8 cellular contexts compared by ENCODE assay signal in the genomic region with DNA sequence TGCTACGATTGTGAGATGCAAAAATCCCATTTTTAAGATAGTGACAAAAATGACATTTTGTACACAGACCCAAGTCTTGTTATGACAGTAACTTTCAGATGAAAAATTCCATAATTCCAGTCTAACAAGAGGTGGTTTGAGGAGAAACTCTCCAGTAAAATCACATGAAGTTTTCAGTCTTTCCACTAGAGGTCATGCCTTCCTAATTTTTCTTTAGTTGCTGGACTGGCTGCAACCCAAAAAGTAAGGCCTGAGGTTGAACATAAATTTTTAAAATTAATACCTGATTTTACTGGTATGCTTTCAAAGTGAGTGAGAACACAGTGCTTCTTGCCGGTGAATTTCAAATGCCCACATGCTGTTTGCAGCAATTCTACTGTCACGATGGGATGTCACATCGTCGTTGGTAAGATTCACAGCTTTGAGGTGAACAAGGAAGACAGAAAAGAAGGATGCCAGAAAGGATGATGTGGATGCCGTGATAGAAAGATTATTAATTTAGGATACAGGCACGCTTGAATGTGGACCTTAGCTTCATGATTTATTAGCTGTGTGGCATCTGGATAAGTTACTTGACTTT.
DNase-seq lines count a peak whose midpoint lies in the region; ATAC-seq and TF ChIP-seq lines count a peak whose summit lies in the region.

No MANE protein-coding gene starts in this region.

- H3K9me3 ChIP-seq in SK-N-SH (no peaks in the 10 kb centered on the region), sigmoid colon (no peaks in the 10 kb centered on the region)

- TF ChIP-seq CTCF in SK-N-SH (IDR thresholded peaks at IDR 0.05) (peak; percentile 79), sigmoid colon (IDR thresholded peaks at IDR 0.05) (peak; percentile 23 to 77 (median 66))

- no peak for TF ChIP-seq POLR2A in sigmoid colon (IDR thresholded peaks at IDR 0.05)

- H3K4me3 ChIP-seq in SK-N-SH (ENCODE audit: low read depth in 2 of 2, low read length in 1 of 2): peak overlapping the region in 1 of 2 experiments; percentile 8; a peak in 1 of 4 replicates
- H3K4me3 ChIP-seq in sigmoid colon: no peak overlapping the region

- H3K4me1 ChIP-seq in SK-N-SH (ENCODE audit: control insufficient read depth in 1 of 2, insufficient read depth in 2 of 2, low read depth in 1 of 2, low read length in 1 of 2) (peaks cover 2 to 8% of the 10 kb centered on the region in 2 experiments; a peak in 2 of 4 replicates), sigmoid colon (peaks cover 0 to 26% (median 12%) of the 10 kb centered on the region in 4 donors)

- POLR2A ChIA-PET in SK-N-SH (lab: Yijun Ruan, JAX): no interaction called here

- H3K4me2 ChIP-seq in SK-N-SH: no peak overlapping the region

- H3K79me2 ChIP-seq in SK-N-SH (ENCODE audit: insufficient read depth): peaks cover 28% of the 10 kb centered on the region

- H4K20me1 ChIP-seq in SK-N-SH (ENCODE audit: insufficient read depth): peaks cover 9% of the 10 kb centered on the region; the same call in 1 of the 2 replicates

- 46% methylated on average over 7 of the region's 7 CpGs for WGBS in SK-N-SH (ENCODE audit: low lambda C conversion rate)
- 60 to 69% methylated on average over 7 of the region's 7 CpGs for WGBS in sigmoid colon, 2 donors

- H3K9me2 ChIP-seq in SK-N-SH: no peaks in the 10 kb centered on the region

- TF ChIP-seq RAD21 in SK-N-SH (IDR thresholded peaks at IDR 0.05; ENCODE audit: low read length): peak; percentile 93

- CTCF ChIA-PET in SK-N-SH (lab: Yijun Ruan, JAX): interaction anchor here (0.6 to 6.7 kb wide), 40 partner anchors 8 to 760 kb away, joined by 3 to 138 read pairs (median 4); partner anchors contain the start of gene MB21D2

- no peak overlapping the region for H2AFZ ChIP-seq in SK-N-SH (ENCODE audit: low read depth)

- intact Hi-C loops in sigmoid colon (cut with DNase I): loop anchor here (2.0 to 5.0 kb wide), 3 partner anchors 101 to 756 kb away; partner anchors contain the start of gene MB21D2

- H3K36me3 ChIP-seq in SK-N-SH (replicated peaks in 1 of 2; ENCODE audit: control insufficient read depth in 1 of 2, insufficient read depth in 2 of 2, low read length in 1 of 2): no peaks in the 10 kb centered on the region
- H3K36me3 ChIP-seq in sigmoid colon: no peaks in the 10 kb centered on the region

- ATAC-seq in HG03159 (IDR thresholded peaks at IDR 0.05; ENCODE audit: unreplicated experiment) (no peak), HG02642 (IDR thresholded peaks at IDR 0.05; ENCODE audit: poor library complexity, unreplicated experiment) (no peak)

- H3K9ac ChIP-seq in SK-N-SH: no peak overlapping the region

- H3K27ac ChIP-seq in SK-N-SH (ENCODE audit: low read depth in 2 of 2, low read length in 1 of 2): no peak overlapping the region
- no peak overlapping the region for H3K27ac ChIP-seq in sigmoid colon

- H3K27me3 ChIP-seq in SK-N-SH (ENCODE audit: insufficient read depth) (no peaks in the 10 kb centered on the region), sigmoid colon (no peaks in the 10 kb centered on the region)

- TF ChIP-seq EP300 in SK-N-SH (IDR thresholded peaks at IDR 0.05; ENCODE audit: borderline replicate concordance in 1 of 2, low read depth in 1 of 2, low read length in 1 of 2) (no peak), sigmoid colon (IDR thresholded peaks at IDR 0.05) (no peak)

- peaks cover 19% of the 10 kb centered on the region for H3F3A ChIP-seq in SK-N-SH (replicated peaks; ENCODE audit: insufficient read depth)

- peak; percentile 4 for DNase-seq in SHP77 treated with DMSO at 0.1 percent for 48 hours (lab: John Stamatoyannopoulos, UW)
- no peak for DNase-seq in SHP77 (lab: John Stamatoyannopoulos, UW)
- peak; percentile 60 for DNase-seq in NAMALWA (ENCODE audit: low spot score)
- DNase-seq in SK-N-SH: peak; percentile 41
- peak; percentile 82 for DNase-seq in fibroblast of peridontal ligament (ENCODE audit: extremely low read depth)
- no peak for DNase-seq in sigmoid colon

TF ChIP-seq in SK-N-SH, 30 proteins besides CTCF, POLR2A, EP300 and RAD21:
- TF ChIP-seq NFIC (IDR thresholded peaks at IDR 0.05; ENCODE audit: borderline replicate concordance) (peak; percentile 67), TCF12 (IDR thresholded peaks at IDR 0.05) (0 out of 2 replicates have a peak, but pooled peaks have one; percentile 6), FOXJ3 (CRISPR knock-in tag; IDR thresholded peaks at IDR 0.05) (no peak), SMC3 (IDR thresholded peaks at IDR 0.05; ENCODE audit: low read depth, low read length) (peak; percentile 72), ELF1 (IDR thresholded peaks at IDR 0.05) (no peak)
TF ChIP-seq in SK-N-SH: peak in this region for 3.

Comparison
In these comparisons a context has a peak if more than half of its experiments do, and no peak if none do; other contexts are left out.
1. DNase-seq: peak in SHP77 treated with DMSO at 0.1 percent for 48 hours (single experiment), NAMALWA (single experiment), SK-N-SH (single experiment) and fibroblast of peridontal ligament (single experiment); none in SHP77 (0 of 2) and sigmoid colon (single experiment).